In the genomic region with DNA sequence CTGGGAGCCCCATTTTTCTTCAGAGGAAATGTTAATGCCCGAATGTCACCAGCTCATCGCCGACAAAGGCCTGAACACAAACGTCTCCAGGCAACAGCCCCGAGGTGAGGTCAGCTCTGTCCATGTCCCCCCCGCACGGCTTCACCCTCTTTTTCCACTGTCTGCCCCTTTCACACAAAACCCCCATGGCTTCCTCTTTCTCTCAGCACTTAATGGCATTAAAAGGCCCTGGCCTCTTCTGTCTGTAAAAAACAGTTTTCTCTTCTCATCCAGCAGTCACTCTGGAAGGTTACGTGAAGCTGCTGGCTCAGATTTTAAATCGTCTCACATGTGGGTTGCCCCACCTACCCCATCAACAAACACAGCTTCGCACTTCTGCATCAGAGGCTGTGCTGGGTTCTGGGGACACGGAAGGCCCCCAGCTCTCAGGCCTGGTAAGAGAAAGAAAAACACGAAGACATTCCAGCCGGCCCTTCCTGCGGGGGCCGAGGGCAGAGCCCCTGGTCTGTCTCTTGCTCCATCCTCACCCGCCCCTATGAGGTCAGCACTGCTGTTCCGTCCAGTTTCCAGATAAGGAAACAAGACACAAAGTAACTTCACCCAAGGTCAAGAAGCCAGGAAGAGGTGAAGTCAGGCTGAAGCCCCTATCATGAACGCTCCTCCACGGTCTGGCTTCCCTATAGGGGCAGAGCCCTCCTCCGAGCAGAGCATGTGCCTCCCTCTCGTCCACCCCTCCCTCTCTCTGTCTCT, we compare ENCODE assay signal across 9 cellular contexts.
DNase-seq lines count a peak whose midpoint lies in the region; ATAC-seq, FAIRE-seq and TF ChIP-seq lines count a peak whose summit lies in the region.
"Had no signal": no experiment of that assay in that cellular context is flagged by ENCODE, and none has a peak within 500 bp of the region (broad histone marks: within the 10 kb centered on the region; RNA-seq: fewer than 3 reads in every experiment).

No MANE protein-coding gene starts in this region.

- POLR2A ChIA-PET in CD8-positive, alpha-beta T cell (lab: Charles Lee), result interaction anchor here (1.4 kb wide), 1 partner anchor 10 kb away, joined by 3 read pairs; no protein-coding TSS in a partner anchor
- POLR2A ChIA-PET in activated CD8-positive, alpha-beta T cell treated with anti-CD3 and anti-CD28 coated beads for 36 hours (lab: Charles Lee), result interaction anchor here (1.2 to 3.2 kb wide), 4 partner anchors 9 to 27 kb away, joined by 3 to 25 read pairs (median 5); no protein-coding TSS in a partner anchor

- DNase-seq in CD8-positive, alpha-beta T cell, result peak in 4 of 7 experiments; percentile 34 to 81 (median 62)
- DNase-seq in activated CD8-positive, alpha-beta T cell treated with anti-CD3 and anti-CD28 coated beads for 36 hours, result peak; percentile 71
- peak; percentile 71 for DNase-seq in fibroblast of pulmonary artery (ENCODE audit: low read depth)
- no peak for DNase-seq in osteocyte (ENCODE audit: extremely low spot score, unreplicated experiment)
- no peak for DNase-seq in urothelium cell line (ENCODE audit: low spot score)
- DNase-seq in UCSD-AML1 (lab: John Stamatoyannopoulos, UW; ENCODE audit: unreplicated experiment), result no peak
- no peak for DNase-seq in HK-2 (ENCODE audit: unreplicated experiment)
- DNase-seq: PC-3 had no signal

- H3K4me3 ChIP-seq in CD8-positive, alpha-beta T cell (ENCODE audit: low read depth, low read length), result no peak overlapping the region
- no peak overlapping the region for H3K4me3 ChIP-seq in fibroblast of pulmonary artery (replicated peaks; ENCODE audit: low read depth, low read length)

- peak; percentile 77 for ATAC-seq in CD8-positive, alpha-beta T cell
- ATAC-seq in activated CD8-positive, alpha-beta T cell treated with anti-CD3 and anti-CD28 coated beads for 36 hours, result peak; percentile 53
- no peak for ATAC-seq in GM21737 (IDR thresholded peaks at IDR 0.05; ENCODE audit: unreplicated experiment)
- ATAC-seq: PC-3 had no signal

- peaks cover 4% of the 10 kb centered on the region for H3K36me3 ChIP-seq in CD8-positive, alpha-beta T cell (ENCODE audit: insufficient read depth, low read length)

- peaks cover 76% of the 10 kb centered on the region for H3K4me1 Mint-ChIP-seq in CD8-positive, alpha-beta T cell (ENCODE audit: low read depth)
- peaks cover 76% of the 10 kb centered on the region for H3K4me1 Mint-ChIP-seq in activated CD8-positive, alpha-beta T cell treated with anti-CD3 and anti-CD28 coated beads for 36 hours (ENCODE audit: low read depth)
- H3K4me1 Mint-ChIP-seq in osteocyte (ENCODE audit: unreplicated experiment), result peaks cover 34% of the 10 kb centered on the region

- peaks cover 17% of the 10 kb centered on the region for H3K36me3 Mint-ChIP-seq in CD8-positive, alpha-beta T cell
- H3K36me3 Mint-ChIP-seq in activated CD8-positive, alpha-beta T cell treated with anti-CD3 and anti-CD28 coated beads for 36 hours (ENCODE audit: low read depth), result peaks cover 75% of the 10 kb centered on the region
- H3K36me3 Mint-ChIP-seq in osteocyte (ENCODE audit: unreplicated experiment), result no peaks in the 10 kb centered on the region

- CTCF ChIA-PET in CD8-positive, alpha-beta T cell (lab: Charles Lee), result interaction anchor here (1.3 kb wide), 1 partner anchor 27 kb away, joined by 5 read pairs; no protein-coding TSS in a partner anchor
- CTCF ChIA-PET in activated CD8-positive, alpha-beta T cell treated with anti-CD3 and anti-CD28 coated beads for 36 hours (lab: Charles Lee), result no interaction called here

- H3K4me3 Mint-ChIP-seq in CD8-positive, alpha-beta T cell, result peak overlapping the region; percentile 64
- peak overlapping the region; percentile 74 for H3K4me3 Mint-ChIP-seq in activated CD8-positive, alpha-beta T cell treated with anti-CD3 and anti-CD28 coated beads for 36 hours
- peak overlapping the region; percentile 23 for H3K4me3 Mint-ChIP-seq in osteocyte (ENCODE audit: unreplicated experiment)

- no peaks in the 10 kb centered on the region for H3K9me3 ChIP-seq in CD8-positive, alpha-beta T cell (ENCODE audit: low read length)

- H3K27ac Mint-ChIP-seq in CD8-positive, alpha-beta T cell, result peak overlapping the region; percentile 98
- H3K27ac Mint-ChIP-seq in activated CD8-positive, alpha-beta T cell treated with anti-CD3 and anti-CD28 coated beads for 36 hours, result peak overlapping the region; percentile 94
- peak overlapping the region; percentile 89 for H3K27ac Mint-ChIP-seq in osteocyte (ENCODE audit: unreplicated experiment)

- peaks cover 75% of the 10 kb centered on the region for H3K4me1 ChIP-seq in CD8-positive, alpha-beta T cell (ENCODE audit: insufficient read depth, low read length)

- intact Hi-C loops in CD8-positive, alpha-beta T cell (cut with DNase I, micrococcal nuclease), result loop anchor here in 1 of 2 experiments (1.0 to 10.0 kb wide), 2 partner anchors 8 to 264 kb away; a partner anchor contains a TSS
- intact Hi-C loops in activated CD8-positive, alpha-beta T cell treated with anti-CD3 and anti-CD28 coated beads for 36 hours (cut with micrococcal nuclease), result loop anchor here (1.0 kb wide), 1 partner anchor 9 kb away; no protein-coding TSS in a partner anchor

- H3K27ac ChIP-seq in CD8-positive, alpha-beta T cell (ENCODE audit: low read depth, low read length), result peak overlapping the region; percentile 71

- FAIRE-seq in urothelium cell line (lab: Jason Lieb, UNC), result no peak

- no peaks in the 10 kb centered on the region for H3K9me3 Mint-ChIP-seq in CD8-positive, alpha-beta T cell
- H3K9me3 Mint-ChIP-seq in activated CD8-positive, alpha-beta T cell treated with anti-CD3 and anti-CD28 coated beads for 36 hours, result peaks cover 7% of the 10 kb centered on the region
- H3K9me3 Mint-ChIP-seq in osteocyte (ENCODE audit: unreplicated experiment), result no peaks in the 10 kb centered on the region

- H3K27me3 ChIP-seq in CD8-positive, alpha-beta T cell (ENCODE audit: insufficient read depth, low read length), result no peaks in the 10 kb centered on the region

- H3K27me3 Mint-ChIP-seq in CD8-positive, alpha-beta T cell (ENCODE audit: low read depth), result no peaks in the 10 kb centered on the region
- H3K27me3 Mint-ChIP-seq in activated CD8-positive, alpha-beta T cell treated with anti-CD3 and anti-CD28 coated beads for 36 hours, result no peaks in the 10 kb centered on the region
- no peaks in the 10 kb centered on the region for H3K27me3 Mint-ChIP-seq in osteocyte (ENCODE audit: unreplicated experiment)

- TF ChIP-seq CTCF in CD8-positive, alpha-beta T cell (IDR thresholded peaks at IDR 0.05), result no peak
- no peak for TF ChIP-seq CTCF in activated CD8-positive, alpha-beta T cell treated with anti-CD3 and anti-CD28 coated beads for 36 hours (IDR thresholded peaks at IDR 0.05)
- no peak for TF ChIP-seq CTCF in fibroblast of pulmonary artery (IDR thresholded peaks at IDR 0.05; ENCODE audit: low read length, missing control alignments)
- no peak for TF ChIP-seq CTCF in osteocyte (IDR thresholded peaks at IDR 0.05)

Comparison
In these comparisons a context has a peak if more than half of its experiments do, and no peak if none do; other contexts are left out.
1. DNase-seq: peak in CD8-positive, alpha-beta T cell (4 of 7), activated CD8-positive, alpha-beta T cell treated with anti-CD3 and anti-CD28 coated beads for 36 hours (single experiment) and fibroblast of pulmonary artery (single experiment); none in osteocyte (single experiment), urothelium cell line (single experiment), UCSD-AML1 (single experiment) and HK-2 (single experiment).
2. H3K4me3 Mint-ChIP-seq: peak in every context shown above with its lines; median percentile 74 in activated CD8-positive, alpha-beta T cell treated with anti-CD3 and anti-CD28 coated beads for 36 hours; 64 in CD8-positive, alpha-beta T cell; 23 in osteocyte.
3. Peak in every context shown above with its lines, with median percentiles within 50 percentile points of each other: H3K27ac Mint-ChIP-seq.